ENCODE assay signal across 28 cellular contexts in genomic region chr13:106155411-106155810, GRCh38.
DNase-seq lines count a peak whose midpoint lies in the region; ATAC-seq, FAIRE-seq and TF ChIP-seq lines count a peak whose summit lies in the region.
"Had no signal": no experiment of that assay in that cellular context is flagged by ENCODE, and none has a peak within 500 bp of the region (broad histone marks: within the 10 kb centered on the region; RNA-seq: fewer than 3 reads in every experiment).

No MANE protein-coding gene starts in this region.

- H3K27me3 ChIP-seq in fibroblast of lung (ENCODE audit: control insufficient read depth, insufficient read depth, low read length) (no peaks in the 10 kb centered on the region), skeletal muscle satellite cell (ENCODE audit: control insufficient read depth, insufficient read depth, low read length) (no peaks in the 10 kb centered on the region)
- H3K27me3 ChIP-seq: heart left ventricle, sigmoid colon, uterus had no signal

- no peak overlapping the region for H3K4me2 ChIP-seq in fibroblast of lung (ENCODE audit: extremely low read depth, insufficient read depth, low read length)
- H3K4me2 ChIP-seq in skeletal muscle satellite cell (ENCODE audit: low read length), result no peak overlapping the region

- no peak for DNase-seq in H54 (ENCODE audit: insufficient read length, low spot score)
- peak; percentile 38 for DNase-seq in RWPE1 (ENCODE audit: low spot score)
- DNase-seq in fibroblast of lung (ENCODE audit: low read depth in 2 of 2), result peak in 1 of 2 donors; percentile 67
- no peak for DNase-seq in NCI-H2081 (lab: John Stamatoyannopoulos, UW)
- DNase-seq in SW 1271 (lab: John Stamatoyannopoulos, UW), result no peak
- DNase-seq: activated B cell treated with CpG ODN at 0.5 μM for 24 hours; activated CD4-positive, alpha-beta T cell treated with anti-CD3 and anti-CD28 coated beads, Interleukin-2, amount 50 U/mL, for 4 hours; activated CD8-positive, alpha-beta memory T cell treated with anti-CD3 and anti-CD28 coated beads, Interleukin-2, amount 50 U/mL, for 48 hours; AML-193; CD8-positive, alpha-beta memory T cell; endodermal cell; heart left ventricle; NCI-H1048; NCI-H187; NCI-H2227 treated with DMSO at 0.1 percent for 48 hours; sigmoid colon; stimulated activated CD4-positive, alpha-beta T cell treated with anti-CD3 and anti-CD28 coated beads, Interleukin-2, amount 100 ng/mL, for 24 hours; T-helper 9 cell; uterus had no signal

- H3K27ac ChIP-seq in RWPE1 (no peak overlapping the region), fibroblast of lung (ENCODE audit: insufficient read depth, low read length) (peak overlapping the region; percentile 57)
- H3K27ac ChIP-seq: coronary artery, heart left ventricle, parathyroid adenoma, SK-N-MC, uterus had no signal

- FAIRE-seq in H54 (lab: Jason Lieb, UNC), result peak; percentile 89
- FAIRE-seq: GM12878, HTR-8/SVneo had no signal

- H4K20me1 ChIP-seq in fibroblast of lung (ENCODE audit: control insufficient read depth, extremely low read depth, insufficient read depth, low read length), result no peaks in the 10 kb centered on the region

- no peaks in the 10 kb centered on the region for H3K36me3 ChIP-seq in fibroblast of lung (ENCODE audit: control insufficient read depth, insufficient read depth, low read length)
- H3K36me3 ChIP-seq in skeletal muscle satellite cell (ENCODE audit: insufficient read depth, low read length), result no peaks in the 10 kb centered on the region
- H3K36me3 ChIP-seq: heart left ventricle, sigmoid colon, uterus had no signal

- POLR2A ChIA-PET in RWPE1 (lab: Yijun Ruan, JAX; ENCODE audit: low non-redundant PET), result no interaction called here

- no peak for TF ChIP-seq CTCF in RWPE1 (conservative IDR thresholded peaks at IDR 0.05; ENCODE audit: low read depth)
- TF ChIP-seq CTCF in fibroblast of lung (conservative IDR thresholded peaks at IDR 0.05 in 1 of 2, IDR thresholded peaks at IDR 0.05 in 1 of 2; ENCODE audit: low read depth in 1 of 2, low read length in 2 of 2), result no peak

- no peak for TF ChIP-seq POLR2A in H54 (IDR thresholded peaks at IDR 0.05; ENCODE audit: low read depth, low read length)

- no peak overlapping the region for H2AFZ ChIP-seq in fibroblast of lung (ENCODE audit: low read length)
- H2AFZ ChIP-seq: parathyroid adenoma had no signal

- no peaks in the 10 kb centered on the region for H3K79me2 ChIP-seq in fibroblast of lung (ENCODE audit: control insufficient read depth, insufficient read depth, low read length)
- H3K79me2 ChIP-seq: parathyroid adenoma had no signal

- H3K9ac ChIP-seq in fibroblast of lung (ENCODE audit: insufficient read depth, low read length) (no peak overlapping the region), skeletal muscle satellite cell (ENCODE audit: low read depth, low read length) (peak overlapping the region; percentile 74)
- H3K9ac ChIP-seq: parathyroid adenoma had no signal

- H3K4me1 ChIP-seq in fibroblast of lung (ENCODE audit: control insufficient read depth, extremely low read depth, insufficient read depth, low read length) (peaks cover 4% of the 10 kb centered on the region), skeletal muscle satellite cell (ENCODE audit: control insufficient read depth, insufficient read depth, low read length) (peaks cover 56% of the 10 kb centered on the region)
- H3K4me1 ChIP-seq: parathyroid adenoma, uterus had no signal

- CTCF ChIA-PET in RWPE1 (lab: Yijun Ruan, JAX), result no interaction called here

- H3K4me3 ChIP-seq in fibroblast of lung (replicated peaks in 1 of 4; ENCODE audit: control extremely low read depth in 1 of 4, insufficient read depth in 1 of 4, low read depth in 3 of 4, low read length in 4 of 4) (no peak overlapping the region), skeletal muscle satellite cell (ENCODE audit: low read length) (no peak overlapping the region)
- H3K4me3 ChIP-seq: coronary artery, GM12878, heart left ventricle, sigmoid colon, SK-N-MC, uterus had no signal

- no peak for ATAC-seq in GM21717 (IDR thresholded peaks at IDR 0.05; ENCODE audit: unreplicated experiment)
- ATAC-seq: GM12878; heart left ventricle; left lobe of liver; stimulated activated memory B cell treated with anti-CD40 and anti-IgM and Interleukin-4, amounts not matched to agents 10 μg/mL and 1 μg/mL and 100 μg/mL, for 72 hours had no signal

- H3K9me3 ChIP-seq in fibroblast of lung (ENCODE audit: control insufficient read depth, insufficient read depth, low read depth, low read length), result no peaks in the 10 kb centered on the region
- no peaks in the 10 kb centered on the region for H3K9me3 ChIP-seq in skeletal muscle satellite cell (replicated peaks; ENCODE audit: low read length)
- H3K9me3 ChIP-seq: heart left ventricle, sigmoid colon, uterus had no signal
